18 cellular contexts compared by ENCODE assay signal in the genomic region with DNA sequence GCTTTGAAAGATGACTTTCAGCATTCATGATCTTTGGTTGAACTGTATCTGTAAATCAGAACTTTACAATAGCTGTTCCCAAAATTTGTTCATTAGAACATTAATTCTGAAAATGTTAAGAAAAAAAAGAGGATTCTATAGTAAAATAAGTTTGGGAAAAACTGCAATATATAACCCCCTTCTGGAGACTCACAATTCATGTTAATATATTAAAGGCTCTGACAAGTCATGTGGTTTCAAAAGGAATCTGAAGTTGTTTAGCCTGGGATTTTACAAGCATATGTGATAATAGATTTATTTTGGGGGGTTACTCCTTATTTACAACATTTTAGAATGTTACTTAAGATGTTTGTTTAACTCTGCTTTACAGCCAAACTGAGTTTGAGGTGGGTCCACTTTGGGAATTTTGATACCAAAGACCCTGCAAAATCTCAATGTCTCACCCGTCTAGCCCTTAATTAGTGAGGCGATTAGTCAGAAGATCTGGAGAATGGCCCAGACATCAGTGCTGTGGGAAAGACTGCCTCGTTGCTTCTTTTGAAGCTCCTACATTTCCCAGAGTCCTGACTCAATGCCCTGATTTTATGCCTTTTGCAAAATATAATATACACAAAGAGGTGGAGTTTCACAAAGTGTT. TPM values are rescaled to one million over a fixed set of nuclear protein-coding genes. Genes with fewer than 3 reads are reported as not detected.
A peak's percentile ranks its signal among the peaks of the same experiment; 100 is the strongest.
DNase-seq lines count a peak whose midpoint lies in the region; ATAC-seq, FAIRE-seq and TF ChIP-seq lines count a peak whose summit lies in the region.
"Had no signal": no experiment of that assay in that cellular context is flagged by ENCODE, and none has a peak within 500 bp of the region (broad histone marks: within the 10 kb centered on the region; RNA-seq: fewer than 3 reads in every experiment).

No MANE protein-coding gene starts in this region.

- TF ChIP-seq POLR2A in uterus (IDR thresholded peaks at IDR 0.05), result no peak
- no peak for TF ChIP-seq POLR2A in right lobe of liver (IDR thresholded peaks at IDR 0.05)

- H3K36me3 ChIP-seq in hepatocyte (replicated peaks; ENCODE audit: insufficient read depth, low read depth), result no peaks in the 10 kb centered on the region
- H3K36me3 ChIP-seq in uterus, result no peaks in the 10 kb centered on the region
- no peaks in the 10 kb centered on the region for H3K36me3 ChIP-seq in right lobe of liver
- H3K36me3 ChIP-seq: upper lobe of right lung had no signal

- H4K20me1 ChIP-seq in hepatocyte (ENCODE audit: insufficient read depth, poor library complexity, severe bottlenecking), result no peaks in the 10 kb centered on the region

- in situ Hi-C loops in astrocyte of the cerebellum (cut with HindIII; ENCODE audit: low sequenced_read_pairs), result no loop called here

- no peak overlapping the region for H3K4me3 ChIP-seq in astrocyte of the cerebellum (ENCODE audit: low read depth, low read length)
- H3K4me3 ChIP-seq in hepatocyte, result no peak overlapping the region
- no peak overlapping the region for H3K4me3 ChIP-seq in uterus
- no peak overlapping the region for H3K4me3 ChIP-seq in right lobe of liver
- H3K4me3 ChIP-seq: upper lobe of right lung had no signal

- TF ChIP-seq CTCF in astrocyte of the cerebellum (IDR thresholded peaks at IDR 0.05; ENCODE audit: low read depth, low read length, missing control alignments) (no peak), hepatocyte (IDR thresholded peaks at IDR 0.05; ENCODE audit: poor library complexity) (no peak), uterus (IDR thresholded peaks at IDR 0.05) (no peak), right lobe of liver (IDR thresholded peaks at IDR 0.05) (no peak)

- intact Hi-C loops in uterus (cut with DNase I; ENCODE audit: low total_unique reads) (loop anchor here (5.0 kb wide), 1 partner anchor 144 kb away; no protein-coding TSS in a partner anchor), right lobe of liver (cut with DNase I) (loop anchor here (5.0 to 10.0 kb wide), 2 partner anchors 149 to 467 kb away; no protein-coding TSS in a partner anchor)

- whole genome bisulfite sequencing in hepatocyte (ENCODE audit: low lambda C conversion rate, missing lambda C conversion rate), result 38% methylated on average over 3 of the region's 3 CpGs
- 55% methylated on average over 3 of the region's 3 CpGs for WGBS in right lobe of liver (ENCODE audit: insufficient coverage, low coverage, low lambda C conversion rate, missing lambda C conversion rate)

- ATAC-seq in right lobe of liver (no peak), HG03025 (IDR thresholded peaks at IDR 0.05; ENCODE audit: low FRiP score, unreplicated experiment) (no peak)
- ATAC-seq: activated CD4-positive, CD25-positive, alpha-beta regulatory T cell treated with anti-CD3 and anti-CD28 coated beads, Interleukin-2, amount 50 U/mL, for 24 hours had no signal

- H3K27ac ChIP-seq in hepatocyte, result peak overlapping the region; percentile 48
- peak overlapping the region; percentile 69 to 72 for H3K27ac ChIP-seq in uterus
- peak overlapping the region in 1 of 3 donors; percentile 15 for H3K27ac ChIP-seq in right lobe of liver
- H3K27ac ChIP-seq: upper lobe of right lung had no signal

- H3K27me3 ChIP-seq in hepatocyte, result no peaks in the 10 kb centered on the region
- no peaks in the 10 kb centered on the region for H3K27me3 ChIP-seq in uterus
- H3K27me3 ChIP-seq in right lobe of liver, result no peaks in the 10 kb centered on the region
- H3K27me3 ChIP-seq: upper lobe of right lung had no signal

- H3K9me3 ChIP-seq in hepatocyte (ENCODE audit: low read depth) (no peaks in the 10 kb centered on the region), uterus (no peaks in the 10 kb centered on the region), right lobe of liver (no peaks in the 10 kb centered on the region)
- H3K9me3 ChIP-seq: upper lobe of right lung had no signal

- H3K9me2 ChIP-seq in hepatocyte (replicated peaks; ENCODE audit: insufficient read depth), result no peaks in the 10 kb centered on the region

- DNase-seq in H4 (ENCODE audit: low spot score) (peak; percentile 71), astrocyte of the cerebellum (ENCODE audit: low read depth) (peak; percentile 90), hepatocyte (ENCODE audit: low spot score) (peak; percentile 27), uterus (peak in 1 of 2 donors; percentile 72), right lobe of liver (no peak), RCC 7860 (ENCODE audit: low spot score) (no peak)
- DNase-seq: activated naive CD8-positive, alpha-beta T cell treated with anti-CD3 and anti-CD28 coated beads, Interleukin-2, amount 10 ng/mL, durations not matched to agents 7 days and 5 days; activated T-cell treated with anti-CD3 and anti-CD28 coated beads, Interleukin-2, amount 50 U/mL, for 24 hours; CD4-positive, alpha-beta memory T cell; dermis blood vessel endothelial cell; immature natural killer cell; NCI-H1417 treated with DMSO at 0.1 percent for 48 hours; NCI-H446; upper lobe of right lung had no signal

- no peak for FAIRE-seq in RCC 7860 (lab: Jason Lieb, UNC)
- FAIRE-seq: G401.6, GM18507 had no signal

- H2AFZ ChIP-seq in hepatocyte, result no peak overlapping the region

- no peaks in the 10 kb centered on the region for H3K79me2 ChIP-seq in hepatocyte

- peaks cover 28% of the 10 kb centered on the region for H3K4me1 ChIP-seq in hepatocyte (ENCODE audit: insufficient read depth)
- peaks cover 0 to 19% of the 10 kb centered on the region in 2 donors for H3K4me1 ChIP-seq in uterus
- peaks cover 0 to 7% (median 0%) of the 10 kb centered on the region in 4 donors for H3K4me1 ChIP-seq in right lobe of liver

- H3K4me2 ChIP-seq in hepatocyte, result no peak overlapping the region

RNA-seq across cellular contexts. Expression of a gene that starts 40.0 kb away (rescaled TPM):
- 200 and 237 TPM in 2 replicates for total RNA-seq in H4 (2014; rRNA removed; shearing (Covaris generic))
- total RNA-seq in hepatocyte (31.7 and 33.6 TPM in 2 replicates), uterus (10 to 100 TPM in 1 of 4 donors, 1 to 10 TPM in 1, not detected in 2; 3.5 to 98.9 TPM), right lobe of liver (1 to 10 TPM in 5 of 6 experiments, not detected in 1; 1.2 to 3.6 (median 3.0) TPM)
- polyA plus RNA-seq in hepatocyte, result 23.1 and 31.6 TPM in 2 replicates

Comparison
In these comparisons a context has a peak if more than half of its experiments do, and no peak if none do; other contexts are left out.
1. DNase-seq: peak in H4 (single experiment), astrocyte of the cerebellum (single experiment) and hepatocyte (single experiment); none in right lobe of liver (0 of 3) and RCC 7860 (single experiment).